Comparison of ENCODE assay signal across 23 cellular contexts in genomic region chr10:74558897-74559296, GRCh38.
DNase-seq lines count a peak whose midpoint lies in the region; ATAC-seq and TF ChIP-seq lines count a peak whose summit lies in the region.
"Had no signal": no experiment of that assay in that cellular context is flagged by ENCODE, and none has a peak within 500 bp of the region (broad histone marks: within the 10 kb centered on the region; RNA-seq: fewer than 3 reads in every experiment).

No MANE protein-coding gene starts in this region.

- dilution Hi-C loops in IMR-90 (cut with HindIII; ENCODE audit: low sequenced_read_pairs, unreplicated experiment) = no loop called here

- no peaks in the 10 kb centered on the region for H3K36me3 ChIP-seq in IMR-90 (ENCODE audit: control insufficient read depth, insufficient read depth, low read length)
- no peaks in the 10 kb centered on the region for H3K36me3 ChIP-seq in naive thymus-derived CD4-positive, alpha-beta T cell (ENCODE audit: control insufficient read depth in 2 of 3, insufficient read depth in 3 of 3, low read length in 3 of 3)
- H3K36me3 ChIP-seq: HAP-1, SJCRH30 had no signal

- H3K9me3 Mint-ChIP-seq in activated CD8-positive, alpha-beta memory T cell treated with anti-CD3 and anti-CD28 coated beads, Interleukin-2, amount 10 ng/mL, durations not matched to agents 7 days and 5 days (ENCODE audit: low read depth) = no peaks in the 10 kb centered on the region
- peaks cover 2 to 7% of the 10 kb centered on the region in 2 donors for H3K9me3 Mint-ChIP-seq in stimulated activated naive B cell treated with anti-CD40 and anti-IgM and Interleukin-4, amounts not matched to agents 10 μg/mL and 1 μg/mL and 100 μg/mL, for 72 hours
- peaks cover 0 to 4% (median 0%) of the 10 kb centered on the region in 11 donors for H3K9me3 Mint-ChIP-seq in naive thymus-derived CD4-positive, alpha-beta T cell
- H3K9me3 Mint-ChIP-seq: CD14-positive monocyte had no signal

- no peak overlapping the region for H3K18ac ChIP-seq in IMR-90 (ENCODE audit: low read depth, low read length)

- H3K4me1 Mint-ChIP-seq in activated CD8-positive, alpha-beta memory T cell treated with anti-CD3 and anti-CD28 coated beads, Interleukin-2, amount 10 ng/mL, durations not matched to agents 7 days and 5 days = peaks cover 2% of the 10 kb centered on the region
- peaks cover 8 to 11% of the 10 kb centered on the region in 2 donors for H3K4me1 Mint-ChIP-seq in stimulated activated naive B cell treated with anti-CD40 and anti-IgM and Interleukin-4, amounts not matched to agents 10 μg/mL and 1 μg/mL and 100 μg/mL, for 72 hours
- H3K4me1 Mint-ChIP-seq in naive thymus-derived CD4-positive, alpha-beta T cell = peaks cover 0 to 4% (median 3%) of the 10 kb centered on the region in 7 donors
- H3K4me1 Mint-ChIP-seq: B cell, CD14-positive monocyte had no signal

- no peak overlapping the region for H3K4me3 ChIP-seq in IMR-90 (ENCODE audit: insufficient read depth, low read depth, low read length)
- no peak overlapping the region for H3K4me3 ChIP-seq in naive thymus-derived CD4-positive, alpha-beta T cell (ENCODE audit: low read length)
- H3K4me3 ChIP-seq: HAP-1, SJCRH30 had no signal

- H2AK9ac ChIP-seq in IMR-90 (replicated peaks; ENCODE audit: low read depth, low read length, poor library complexity) = no peak overlapping the region

- H3K9me3 ChIP-seq in IMR-90 (ENCODE audit: control insufficient read depth, insufficient read depth, low read length) = no peaks in the 10 kb centered on the region
- H3K9me3 ChIP-seq in naive thymus-derived CD4-positive, alpha-beta T cell (ENCODE audit: control insufficient read depth in 2 of 3, low read length in 3 of 3) = no peaks in the 10 kb centered on the region
- H3K9me3 ChIP-seq: HAP-1, SJCRH30 had no signal

- POLR2A ChIA-PET in IMR-90 (lab: Charles Lee; ENCODE audit: unreplicated experiment) = no interaction called here
- POLR2A ChIA-PET in naive thymus-derived CD4-positive, alpha-beta T cell (lab: Charles Lee) = no interaction called here

- TF ChIP-seq CTCF in IMR-90 (conservative IDR thresholded peaks at IDR 0.05; ENCODE audit: low read depth, low read length) = no peak

- no peak overlapping the region for H3K9ac ChIP-seq in IMR-90 (ENCODE audit: low read depth, low read length)

- peak overlapping the region; percentile 49 for H3K27ac Mint-ChIP-seq in activated CD8-positive, alpha-beta memory T cell treated with anti-CD3 and anti-CD28 coated beads, Interleukin-2, amount 10 ng/mL, durations not matched to agents 7 days and 5 days
- peak overlapping the region; percentile 37 for H3K27ac Mint-ChIP-seq in stimulated activated naive B cell treated with anti-CD40 and anti-IgM and Interleukin-4, amounts not matched to agents 10 μg/mL and 1 μg/mL and 100 μg/mL, for 72 hours
- H3K27ac Mint-ChIP-seq in naive thymus-derived CD4-positive, alpha-beta T cell = peak overlapping the region in 2 of 9 donors; percentile 10 to 20
- H3K27ac Mint-ChIP-seq: B cell had no signal

- no peak for DNase-seq in activated CD8-positive, alpha-beta memory T cell treated with anti-CD3 and anti-CD28 coated beads, Interleukin-2, amount 10 ng/mL, durations not matched to agents 7 days and 5 days
- no peak for DNase-seq in activated CD8-positive, alpha-beta memory T cell treated with anti-CD3 and anti-CD28 coated beads, Interleukin-2, amount 50 U/mL, for 48 hours
- DNase-seq in IMR-90 = no peak
- peak; percentile 14 for DNase-seq in iPS-NIHi7 (ENCODE audit: extremely low spot score)
- DNase-seq in stimulated activated naive B cell treated with anti-CD40 and anti-IgM and Interleukin-4, amounts not matched to agents 10 μg/mL and 1 μg/mL and 100 μg/mL, for 72 hours = no peak
- no peak for DNase-seq in SHP77 treated with DMSO at 0.1 percent for 48 hours (lab: John Stamatoyannopoulos, UW)
- DNase-seq in naive thymus-derived CD4-positive, alpha-beta T cell = no peak
- no peak for DNase-seq in SIG-M5 (lab: John Stamatoyannopoulos, UW)
- DNase-seq: Calu3, DMS153, DND-41, NCI-H1048, NCI-H1417 treated with DMSO at 0.1 percent for 48 hours, NCI-H1694 treated with DMSO at 0.1 percent for 48 hours, NCI-H2081, NCI-H226, NCI-H510A treated with DMSO at 0.1 percent for 48 hours, NCI-H748 treated with DMSO at 0.1 percent for 48 hours, SJCRH30 had no signal

- H2BK5ac ChIP-seq in IMR-90 (ENCODE audit: low read depth, low read length, poor library complexity, severe bottlenecking) = no peak overlapping the region

- H3K4me1 ChIP-seq in IMR-90 (ENCODE audit: control insufficient read depth, insufficient read depth, low read length) = no peaks in the 10 kb centered on the region
- no peaks in the 10 kb centered on the region for H3K4me1 ChIP-seq in naive thymus-derived CD4-positive, alpha-beta T cell (ENCODE audit: control insufficient read depth in 2 of 2, insufficient read depth in 2 of 2, low read length in 2 of 2)
- H3K4me1 ChIP-seq: SJCRH30 had no signal

- in situ Hi-C loops in IMR-90 (cut with MboI; ENCODE audit: low sequenced_read_pairs) = no loop called here

- H2AK5ac ChIP-seq in IMR-90 (ENCODE audit: low read depth, low read length) = no peak overlapping the region

- no peak overlapping the region for H4K8ac ChIP-seq in IMR-90 (ENCODE audit: low read depth in 2 of 2, low read length in 2 of 2)

- H3K14ac ChIP-seq in IMR-90 (replicated peaks; ENCODE audit: low read depth, low read length) = no peak overlapping the region

- H2BK120ac ChIP-seq in IMR-90 (ENCODE audit: low read depth, low read length) = no peak overlapping the region

- H3K27me3 ChIP-seq in IMR-90 (ENCODE audit: control insufficient read depth, insufficient read depth, low read length) = no peaks in the 10 kb centered on the region
- no peaks in the 10 kb centered on the region for H3K27me3 ChIP-seq in naive thymus-derived CD4-positive, alpha-beta T cell (ENCODE audit: control insufficient read depth in 2 of 2, insufficient read depth in 2 of 2, low read length in 2 of 2)
- H3K27me3 ChIP-seq: SJCRH30 had no signal

- CTCF ChIA-PET in activated CD8-positive, alpha-beta memory T cell treated with anti-CD3 and anti-CD28 coated beads, Interleukin-2, amount 10 ng/mL, durations not matched to agents 7 days and 5 days (lab: Charles Lee) = interaction anchor here (0.8 kb wide), 1 partner anchor 28 kb away, joined by 3 read pairs; no protein-coding TSS in a partner anchor
- CTCF ChIA-PET in IMR-90 (lab: Yijun Ruan, JAX) = no interaction called here
- CTCF ChIA-PET in naive thymus-derived CD4-positive, alpha-beta T cell (lab: Charles Lee) = no interaction called here

- H4K91ac ChIP-seq in IMR-90 (ENCODE audit: insufficient read depth, low read depth, low read length) = no peak overlapping the region

- intact Hi-C loops in IMR-90 (cut with micrococcal nuclease) = no loop called here
- intact Hi-C loops in naive thymus-derived CD4-positive, alpha-beta T cell (cut with micrococcal nuclease) = no loop called here

- H3K4me2 ChIP-seq in IMR-90 (ENCODE audit: low read depth, low read length) = no peak overlapping the region

- no peak overlapping the region for H2BK15ac ChIP-seq in IMR-90 (ENCODE audit: low read depth, low read length)

- H3K79me1 ChIP-seq in IMR-90 (ENCODE audit: low read depth in 1 of 2, low read length in 2 of 2) = no peaks in the 10 kb centered on the region

- no peaks in the 10 kb centered on the region for H4K20me1 ChIP-seq in IMR-90 (ENCODE audit: insufficient read depth, low read length)

- no peak for TF ChIP-seq RAD21 in IMR-90 (IDR thresholded peaks at IDR 0.05; ENCODE audit: low read length)

- H3K27me3 Mint-ChIP-seq in activated CD8-positive, alpha-beta memory T cell treated with anti-CD3 and anti-CD28 coated beads, Interleukin-2, amount 10 ng/mL, durations not matched to agents 7 days and 5 days = no peaks in the 10 kb centered on the region
- no peaks in the 10 kb centered on the region for H3K27me3 Mint-ChIP-seq in stimulated activated naive B cell treated with anti-CD40 and anti-IgM and Interleukin-4, amounts not matched to agents 10 μg/mL and 1 μg/mL and 100 μg/mL, for 72 hours
- no peaks in the 10 kb centered on the region for H3K27me3 Mint-ChIP-seq in naive thymus-derived CD4-positive, alpha-beta T cell
- H3K27me3 Mint-ChIP-seq: B cell had no signal

- H3K36me3 Mint-ChIP-seq in activated CD8-positive, alpha-beta memory T cell treated with anti-CD3 and anti-CD28 coated beads, Interleukin-2, amount 10 ng/mL, durations not matched to agents 7 days and 5 days = peaks cover 17% of the 10 kb centered on the region
- peaks cover 18 to 28% of the 10 kb centered on the region in 2 donors for H3K36me3 Mint-ChIP-seq in stimulated activated naive B cell treated with anti-CD40 and anti-IgM and Interleukin-4, amounts not matched to agents 10 μg/mL and 1 μg/mL and 100 μg/mL, for 72 hours
- peaks cover 4 to 26% (median 16%) of the 10 kb centered on the region in 5 donors for H3K36me3 Mint-ChIP-seq in naive thymus-derived CD4-positive, alpha-beta T cell

- H2BK20ac ChIP-seq in IMR-90 (ENCODE audit: low read depth, low read length) = no peak overlapping the region

- H3K4ac ChIP-seq in IMR-90 (ENCODE audit: low read depth, low read length) = no peak overlapping the region

- peak overlapping the region; percentile 60 for H2AFZ ChIP-seq in IMR-90 (replicated peaks; ENCODE audit: low read length, poor library complexity)

- H3K9me1 ChIP-seq in IMR-90 (ENCODE audit: insufficient read depth, low read length) = 0 out of 2 replicates have a peak, but pooled peaks cover 3% of the 10 kb centered on the region

- H3K4me3 Mint-ChIP-seq in activated CD8-positive, alpha-beta memory T cell treated with anti-CD3 and anti-CD28 coated beads, Interleukin-2, amount 10 ng/mL, durations not matched to agents 7 days and 5 days = no peak overlapping the region
- no peak overlapping the region for H3K4me3 Mint-ChIP-seq in stimulated activated naive B cell treated with anti-CD40 and anti-IgM and Interleukin-4, amounts not matched to agents 10 μg/mL and 1 μg/mL and 100 μg/mL, for 72 hours
- H3K4me3 Mint-ChIP-seq in naive thymus-derived CD4-positive, alpha-beta T cell = no peak overlapping the region
- H3K4me3 Mint-ChIP-seq: B cell, CD14-positive monocyte had no signal

- no peak overlapping the region for H3K56ac ChIP-seq in IMR-90 (ENCODE audit: extremely low read depth, insufficient read depth, low read length)

- no TSS peak for BruUV-seq in IMR-90 (replicated peaks; lab: Mats Ljungman, UMichigan)

- no peak overlapping the region for H3K27ac ChIP-seq in IMR-90 (ENCODE audit: insufficient read depth, low read length)
- no peak overlapping the region for H3K27ac ChIP-seq in naive thymus-derived CD4-positive, alpha-beta T cell (ENCODE audit: low read depth, low read length)
- H3K27ac ChIP-seq: 22Rv1, SJCRH30 had no signal

- 100% methylated on average over 1 of the region's 3 CpGs; no CpG with 5 or more reads in 1 of the 2 experiments for WGBS in IMR-90 (ENCODE audit: extremely low coverage in 2 of 2, insufficient read length in 1 of 2), 2 experiments

- no peak for TF ChIP-seq POLR2A in IMR-90 (IDR thresholded peaks at IDR 0.05; ENCODE audit: low read depth, low read length)

- H4K5ac ChIP-seq in IMR-90 (ENCODE audit: low read depth, low read length) = no peak overlapping the region

- no peak for ATAC-seq in activated CD8-positive, alpha-beta memory T cell treated with anti-CD3 and anti-CD28 coated beads, Interleukin-2, amount 10 ng/mL, durations not matched to agents 7 days and 5 days
- ATAC-seq in IMR-90 (ENCODE audit: low read depth) = no peak
- no peak for ATAC-seq in stimulated activated naive B cell treated with anti-CD40 and anti-IgM and Interleukin-4, amounts not matched to agents 10 μg/mL and 1 μg/mL and 100 μg/mL, for 72 hours (replicated peaks)
- ATAC-seq in naive thymus-derived CD4-positive, alpha-beta T cell = no peak

- H3K23ac ChIP-seq in IMR-90 (ENCODE audit: low read depth, low read length) = no peak overlapping the region
